8 cellular contexts compared by ENCODE assay signal in genomic region chr6:122400121-122400450, GRCh38. TPM values are rescaled to one million over a fixed set of nuclear protein-coding genes. Genes with fewer than 3 reads are reported as not detected.
A peak's percentile ranks its signal among the peaks of the same experiment; 100 is the strongest.
DNase-seq lines count a peak whose midpoint lies in the region; ATAC-seq and TF ChIP-seq lines count a peak whose summit lies in the region.

No MANE protein-coding gene starts in this region.

- peak overlapping the region; percentile 95 for H3K4me2 ChIP-seq in skeletal muscle satellite cell (ENCODE audit: low read length)

- H3K27ac Mint-ChIP-seq in activated naive CD4-positive, alpha-beta T cell treated with anti-CD3 and anti-CD28 coated beads, Interleukin-2, amount 50 U/mL, for 24 hours, result peak overlapping the region; percentile 99

- ATAC-seq in HG03064 (IDR thresholded peaks at IDR 0.05; ENCODE audit: low read depth, unreplicated experiment) (peak; percentile 13), HG02981 (IDR thresholded peaks at IDR 0.05; ENCODE audit: unreplicated experiment) (no peak)

- no peaks in the 10 kb centered on the region for H3K36me3 ChIP-seq in skeletal muscle satellite cell (ENCODE audit: insufficient read depth, low read length)

- H3K4me3 Mint-ChIP-seq in activated naive CD4-positive, alpha-beta T cell treated with anti-CD3 and anti-CD28 coated beads, Interleukin-2, amount 50 U/mL, for 24 hours, result peak overlapping the region; percentile 99

- peak overlapping the region; percentile 98 for H3K9ac ChIP-seq in skeletal muscle satellite cell (ENCODE audit: low read depth, low read length)

- no peaks in the 10 kb centered on the region for H3K9me3 ChIP-seq in skeletal muscle satellite cell (replicated peaks; ENCODE audit: low read length)

- H3K9me3 Mint-ChIP-seq in activated naive CD4-positive, alpha-beta T cell treated with anti-CD3 and anti-CD28 coated beads, Interleukin-2, amount 50 U/mL, for 24 hours, result no peaks in the 10 kb centered on the region

- H3K4me3 ChIP-seq in fibroblast of the aortic adventitia (ENCODE audit: low read depth, low read length) (peak overlapping the region; percentile 98), skeletal muscle satellite cell (ENCODE audit: low read length) (peak overlapping the region; percentile 97)

- TF ChIP-seq CTCF in fibroblast of the aortic adventitia (IDR thresholded peaks at IDR 0.05; ENCODE audit: insufficient read depth, low read length), result no peak

- H3K27me3 ChIP-seq in skeletal muscle satellite cell (ENCODE audit: control insufficient read depth, insufficient read depth, low read length), result no peaks in the 10 kb centered on the region

- peaks cover 5% of the 10 kb centered on the region for H3K36me3 Mint-ChIP-seq in activated naive CD4-positive, alpha-beta T cell treated with anti-CD3 and anti-CD28 coated beads, Interleukin-2, amount 50 U/mL, for 24 hours

- DNase-seq in activated naive CD4-positive, alpha-beta T cell treated with anti-CD3 and anti-CD28 coated beads, Interleukin-2, amount 50 U/mL, for 16 hours, result no peak
- DNase-seq in SW480 (ENCODE audit: low spot score), result peak; percentile 9
- DNase-seq in fibroblast of the aortic adventitia (ENCODE audit: low read depth), result peak; percentile 8
- DNase-seq in DMS114 treated with DMSO at 0.1 percent for 48 hours (lab: John Stamatoyannopoulos, UW; ENCODE audit: unreplicated experiment), result no peak

- peaks cover 55% of the 10 kb centered on the region for H3K4me1 Mint-ChIP-seq in activated naive CD4-positive, alpha-beta T cell treated with anti-CD3 and anti-CD28 coated beads, Interleukin-2, amount 50 U/mL, for 24 hours

- peaks cover 14% of the 10 kb centered on the region for H3K4me1 ChIP-seq in skeletal muscle satellite cell (ENCODE audit: control insufficient read depth, insufficient read depth, low read length)

- no peaks in the 10 kb centered on the region for H3K27me3 Mint-ChIP-seq in activated naive CD4-positive, alpha-beta T cell treated with anti-CD3 and anti-CD28 coated beads, Interleukin-2, amount 50 U/mL, for 24 hours

RNA-seq across cellular contexts. Expression of gene HSF2, which starts 0.6 kb away (rescaled TPM):
- 21.4 and 36.5 TPM in 2 replicates for total RNA-seq in fibroblast of the aortic adventitia (ENCODE audit: low replicate concordance)
- total RNA-seq in skeletal muscle satellite cell (2012; rRNA removed), result 9.6 and 9.8 TPM in 2 replicates

Comparison
In these comparisons a context has a peak if more than half of its experiments do, and no peak if none do; other contexts are left out.
1. DNase-seq: peak in SW480 (single experiment) and fibroblast of the aortic adventitia (single experiment); none in activated naive CD4-positive, alpha-beta T cell treated with anti-CD3 and anti-CD28 coated beads, Interleukin-2, amount 50 U/mL, for 16 hours (single experiment) and DMS114 treated with DMSO at 0.1 percent for 48 hours (single experiment).